Comparison of ENCODE assay signal across 17 cellular contexts in the genomic region with DNA sequence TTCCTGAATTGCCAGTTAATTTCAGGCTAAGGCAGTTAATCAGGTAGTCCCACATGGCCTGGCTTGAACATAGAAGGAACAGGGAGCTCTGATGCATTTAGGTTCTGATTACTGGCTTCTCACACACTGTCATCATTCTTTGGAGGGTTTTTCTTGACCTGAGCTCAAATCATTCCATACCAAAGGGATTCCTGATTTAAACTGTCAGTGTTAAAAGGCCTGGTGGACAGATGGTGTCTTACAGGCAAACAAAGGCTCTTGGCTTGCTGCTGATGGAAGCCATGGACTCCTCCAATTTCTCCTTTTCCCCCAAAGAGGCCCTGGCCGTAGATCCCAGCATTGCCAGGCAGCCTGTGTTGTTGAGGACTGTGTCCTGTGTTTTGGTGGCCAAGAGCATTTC. TPM values are rescaled to one million over a fixed set of nuclear protein-coding genes. Genes with fewer than 3 reads are reported as not detected.
DNase-seq lines count a peak whose midpoint lies in the region; ATAC-seq and TF ChIP-seq lines count a peak whose summit lies in the region.
"Had no signal": no experiment of that assay in that cellular context is flagged by ENCODE, and none has a peak within 500 bp of the region (broad histone marks: within the 10 kb centered on the region; RNA-seq: fewer than 3 reads in every experiment).

No MANE protein-coding gene starts in this region.

- peaks cover 0 to 70% (median 66%) of the 10 kb centered on the region in 4 donors for H3K4me1 ChIP-seq in sigmoid colon
- H3K4me1 ChIP-seq in mucosa of descending colon (ENCODE audit: low read depth): no peaks in the 10 kb centered on the region
- H3K4me1 ChIP-seq: BLaER1, body of pancreas had no signal

- TF ChIP-seq POLR2A in sigmoid colon (IDR thresholded peaks at IDR 0.05): no peak

- TF ChIP-seq CTCF in coronary artery (IDR thresholded peaks at IDR 0.05) (no peak), sigmoid colon (IDR thresholded peaks at IDR 0.05) (no peak), mucosa of descending colon (IDR thresholded peaks at IDR 0.05) (no peak)

- H3K9me3 ChIP-seq in sigmoid colon (no peaks in the 10 kb centered on the region), mucosa of descending colon (no peaks in the 10 kb centered on the region)
- H3K9me3 ChIP-seq: body of pancreas had no signal

- WGBS in sigmoid colon, 2 donors: 76 to 93% methylated on average over 1 of the region's 1 CpG

- peak; percentile 55 for DNase-seq in NCI-H2029 treated with DMSO at 0.1 percent for 48 hours (lab: John Stamatoyannopoulos, UW)
- DNase-seq in NCI-H2029 (lab: John Stamatoyannopoulos, UW): no peak
- DNase-seq in NCI-H1694 treated with DMSO at 0.1 percent for 48 hours (lab: John Stamatoyannopoulos, UW): peak; percentile 87
- no peak for DNase-seq in coronary artery (ENCODE audit: low spot score)
- DNase-seq in sigmoid colon: no peak
- DNase-seq in mucosa of descending colon: no peak
- no peak for DNase-seq in KBM-7
- DNase-seq: activated CD4-positive, alpha-beta T cell treated with anti-CD3 and anti-CD28 coated beads, Interleukin-2, amount 10 ng/mL, durations not matched to agents 7 days and 5 days; activated naive CD4-positive, alpha-beta T cell treated with anti-CD3 and anti-CD28 coated beads, Interleukin-2, amount 10 ng/mL, durations not matched to agents 7 days and 5 days; hippocampal formation; stimulated activated CD4-positive, alpha-beta T cell treated with anti-CD3 and anti-CD28 coated beads, Interleukin-2, amount 100 ng/mL, for 24 hours had no signal

- peak overlapping the region; percentile 82 to 86 for H3K27ac ChIP-seq in coronary artery
- H3K27ac ChIP-seq in sigmoid colon: peak overlapping the region; percentile 50 to 91 (median 73)
- H3K27ac ChIP-seq: 22Rv1, BLaER1, body of pancreas had no signal

- intact Hi-C loops in sigmoid colon (cut with DNase I): no loop called here
- intact Hi-C loops in mucosa of descending colon (cut with DNase I, micrococcal nuclease): no loop called here

- ATAC-seq in mucosa of descending colon: no peak
- no peak for ATAC-seq in HG03460 (IDR thresholded peaks at IDR 0.05; ENCODE audit: unreplicated experiment)
- ATAC-seq: body of pancreas, SK-N-SH treated with all-trans-retinoic acid at 6 μM for 48 hours had no signal

- H3K36me3 ChIP-seq in sigmoid colon (no peaks in the 10 kb centered on the region), mucosa of descending colon (ENCODE audit: low read depth) (no peaks in the 10 kb centered on the region)
- H3K36me3 ChIP-seq: BLaER1 had no signal

- no peaks in the 10 kb centered on the region for H3K27me3 ChIP-seq in sigmoid colon
- H3K27me3 ChIP-seq: BLaER1, body of pancreas, dorsolateral prefrontal cortex had no signal

- no peak for TF ChIP-seq EP300 in sigmoid colon (IDR thresholded peaks at IDR 0.05)

- H3K4me3 ChIP-seq in coronary artery (no peak overlapping the region), sigmoid colon (no peak overlapping the region), mucosa of descending colon (no peak overlapping the region)
- H3K4me3 ChIP-seq: BLaER1, body of pancreas, dorsolateral prefrontal cortex had no signal

- in situ Hi-C loops in KBM-7 (cut with MboI; ENCODE audit: low pct_unique_long_range_greater_than_20kb, low sequenced_read_pairs): loop anchor here (25.0 kb wide), 1 partner anchor 104 kb away; no protein-coding TSS in a partner anchor

RNA-seq across cellular contexts. Expression of a gene that starts 30.2 kb away (rescaled TPM):
- total RNA-seq in sigmoid colon: 100 to 1,000 TPM in 2 of 4 donors, 10 to 100 TPM in 2; 62.0 to 213 (median 119) TPM
- 1 to 10 TPM in 1 of 3 donors, under 1 TPM in 2; 0.46 to 7.6 (median 0.60) TPM for polyA plus RNA-seq in sigmoid colon
- 10 to 100 TPM in 1 of 3 donors, 1 to 10 TPM in 2; 5.5 to 89.4 (median 9.2) TPM for total RNA-seq in mucosa of descending colon

Comparison
In these comparisons a context has a peak if more than half of its experiments do, and no peak if none do; other contexts are left out.
1. DNase-seq: peak in NCI-H2029 treated with DMSO at 0.1 percent for 48 hours (single experiment) and NCI-H1694 treated with DMSO at 0.1 percent for 48 hours (single experiment); none in NCI-H2029 (single experiment), coronary artery (single experiment), sigmoid colon (single experiment), mucosa of descending colon (0 of 3) and KBM-7 (single experiment).